Comparison of ENCODE assay signal across 8 cellular contexts in the genomic region with DNA sequence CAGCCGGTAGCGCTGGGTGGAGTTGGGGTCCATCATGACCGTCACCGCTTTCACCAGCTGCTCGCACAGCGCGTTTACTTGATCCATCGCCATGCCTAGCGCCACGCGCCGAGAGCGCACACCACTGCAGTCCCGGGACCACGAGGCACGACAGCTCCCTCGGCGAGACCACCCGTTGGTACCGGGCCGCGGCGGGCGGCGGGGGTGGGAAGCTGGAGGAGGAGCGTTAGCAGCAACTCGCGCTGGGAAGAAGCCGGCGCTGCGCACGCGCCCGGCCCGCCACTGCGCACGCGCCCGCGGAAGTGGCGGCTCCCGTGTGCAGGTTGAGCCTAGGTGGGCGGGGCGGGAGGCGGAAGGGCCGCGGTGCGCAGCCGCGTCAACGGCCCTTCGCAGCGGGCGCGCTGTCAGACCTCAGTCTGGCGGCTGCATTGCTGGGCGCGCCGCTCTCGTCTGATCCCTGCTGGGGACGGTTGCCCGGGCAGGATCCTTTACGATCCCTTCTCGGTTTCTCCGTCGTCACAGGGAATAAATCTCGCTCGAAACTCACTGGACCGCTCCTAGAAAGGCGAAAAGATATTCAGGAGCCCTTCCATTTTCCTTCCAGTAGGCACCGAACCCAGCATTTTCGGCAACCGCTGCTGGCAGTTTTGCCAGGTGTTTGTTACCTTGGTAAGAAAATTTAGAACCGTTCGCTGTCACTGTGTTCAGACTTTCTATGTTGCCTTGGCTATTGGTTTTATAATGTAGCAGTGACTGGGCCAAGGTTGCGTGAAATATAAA. TPM values are rescaled to one million over a fixed set of nuclear protein-coding genes. Genes with fewer than 3 reads are reported as not detected.
DNase-seq lines count a peak whose midpoint lies in the region; FAIRE-seq and TF ChIP-seq lines count a peak whose summit lies in the region.

A gene (plus strand): TSS at position 414 of the 780 bp plus-strand sequence. CDS start 6,135 bp downstream, outside the sequence.
A gene (minus strand): TSS at position 267 of the 780 bp plus-strand sequence. CDS start 174 bp downstream, at position 93.

- H3K36me3 ChIP-seq in neuronal stem cell (replicated peaks in 1 of 2; ENCODE audit: control insufficient read depth in 2 of 2, insufficient read depth in 2 of 2, low read length in 2 of 2) = peaks cover 16 to 49% of the 10 kb centered on the region in 2 donors
- peaks cover 15 to 18% (median 16%) of the 10 kb centered on the region in 5 donors for H3K36me3 ChIP-seq in subcutaneous abdominal adipose tissue (ENCODE audit: control insufficient read depth in 5 of 5, insufficient read depth in 5 of 5, low read length in 5 of 5)

- H2AK5ac ChIP-seq in neuronal stem cell (ENCODE audit: low read depth, low read length) = no peak within 1 kb of the TSS

- no peak within 1 kb of the TSS for H4K91ac ChIP-seq in neuronal stem cell (ENCODE audit: low read depth, low read length, poor library complexity)

- peak within 1 kb of the TSS; percentile 88 for H2BK5ac ChIP-seq in neuronal stem cell (ENCODE audit: low read length)

- no peaks in the 10 kb centered on the region for H3K27me3 ChIP-seq in neuronal stem cell (ENCODE audit: control insufficient read depth in 3 of 3, insufficient read depth in 3 of 3, low read depth in 1 of 3, low read length in 3 of 3)
- H3K27me3 ChIP-seq in subcutaneous abdominal adipose tissue (ENCODE audit: control insufficient read depth in 5 of 5, insufficient read depth in 4 of 5, low read length in 5 of 5) = no peaks in the 10 kb centered on the region

- H3K9me3 ChIP-seq in neuronal stem cell (replicated peaks in 1 of 2; ENCODE audit: control insufficient read depth in 2 of 2, insufficient read depth in 1 of 2, low read depth in 1 of 2, low read length in 2 of 2) = peaks cover 0 to 6% of the 10 kb centered on the region in 2 donors
- no peaks in the 10 kb centered on the region for H3K9me3 ChIP-seq in subcutaneous abdominal adipose tissue (ENCODE audit: control insufficient read depth in 5 of 5, low read length in 5 of 5)

- peak within 1 kb of the TSS; percentile 95 for H3K4me2 ChIP-seq in neuronal stem cell (ENCODE audit: insufficient read depth, low read length, poor library complexity, severe bottlenecking)

- in situ Hi-C loops in SK-MEL-5 (cut with HindIII; ENCODE audit: low pct_unique_long_range_greater_than_20kb, low sequenced_read_pairs) = no loop called here

- WGBS in neuronal stem cell (ENCODE audit: extremely low coverage in 2 of 2, insufficient read length in 2 of 2, insufficient replicate concordance in 1 of 2), 2 donors = no CpG with 5 or more reads among the region's 76 CpGs

- H2AFZ ChIP-seq in neuronal stem cell (ENCODE audit: low read length) = peak within 1 kb of the TSS; percentile 98

- peak within 1 kb of the TSS; percentile 99 for H3K4me3 ChIP-seq in HFF-Myc (replicated peaks; ENCODE audit: low read depth, low read length)
- H3K4me3 ChIP-seq in neuronal stem cell (ENCODE audit: low read length in 2 of 2) = peak within 1 kb of the TSS; percentile 98 to 99
- H3K4me3 ChIP-seq in subcutaneous abdominal adipose tissue (ENCODE audit: low read depth in 1 of 5, low read length in 5 of 5) = peak within 1 kb of the TSS; percentile 96 to 100 (median 99)

- peak within 1 kb of the TSS; percentile 79 for H3K14ac ChIP-seq in neuronal stem cell (ENCODE audit: low read length)

- H3K9ac ChIP-seq in neuronal stem cell (ENCODE audit: low read depth, low read length, poor library complexity) (peak within 1 kb of the TSS; percentile 98), subcutaneous abdominal adipose tissue (ENCODE audit: low read length in 5 of 5) (peak within 1 kb of the TSS; percentile 87 to 95 (median 94))

- FAIRE-seq in frontal cortex (lab: Jason Lieb, UNC) = no peak

- H3K18ac ChIP-seq in neuronal stem cell (ENCODE audit: low read length) = peak within 1 kb of the TSS; percentile 99

- H2BK120ac ChIP-seq in neuronal stem cell (ENCODE audit: low read depth, low read length) = no peak within 1 kb of the TSS

- H3K4me1 ChIP-seq in neuronal stem cell (ENCODE audit: control insufficient read depth in 2 of 2, insufficient read depth in 1 of 2, low read depth in 1 of 2, low read length in 2 of 2) = peaks cover 3 to 4% of the 10 kb centered on the region in 2 donors
- H3K4me1 ChIP-seq in subcutaneous abdominal adipose tissue (ENCODE audit: control insufficient read depth in 5 of 5, insufficient read depth in 5 of 5, low read length in 5 of 5) = peaks cover 0 to 30% (median 23%) of the 10 kb centered on the region in 5 donors

- no peak for TF ChIP-seq CTCF in HFF-Myc (IDR thresholded peaks at IDR 0.05; ENCODE audit: low read depth, low read length, missing control alignments)

- H3K23ac ChIP-seq in neuronal stem cell (ENCODE audit: low read depth, low read length, poor library complexity) = peak within 1 kb of the TSS; percentile 94

- H4K8ac ChIP-seq in neuronal stem cell (ENCODE audit: low read depth, low read length) = no peak within 1 kb of the TSS

- no peak within 1 kb of the TSS for H3K4ac ChIP-seq in neuronal stem cell (ENCODE audit: low read length)

- DNase-seq in GM04504 (ENCODE audit: low read depth) = peak; percentile 85
- peak; percentile 61 for DNase-seq in HFF-Myc (ENCODE audit: extremely low read depth, low read depth)
- DNase-seq in NAMALWA (ENCODE audit: low spot score) = peak; percentile 94
- DNase-seq in SK-MEL-5 (ENCODE audit: low read depth, low spot score) = peak; percentile 91
- DNase-seq in activated naive CD4-positive, alpha-beta T cell treated with Interleukin-2 at 50 U/mL for 16 hours = peak; percentile 93
- peak; percentile 95 for DNase-seq in frontal cortex (ENCODE audit: low spot score in 2 of 2)
- DNase-seq in neuronal stem cell (ENCODE audit: low spot score) = peak; percentile 91

- peak within 1 kb of the TSS; percentile 46 for H2BK15ac ChIP-seq in neuronal stem cell (ENCODE audit: low read length)

- peaks cover 3% of the 10 kb centered on the region for H3K79me1 ChIP-seq in neuronal stem cell (ENCODE audit: low read depth, low read length)

- peak within 1 kb of the TSS; percentile 67 for H3K27ac ChIP-seq in neuronal stem cell (replicated peaks; ENCODE audit: low read length)
- peak within 1 kb of the TSS; percentile 80 for H3K27ac ChIP-seq in subcutaneous abdominal adipose tissue (ENCODE audit: low read depth, low read length)

- no peak within 1 kb of the TSS for H2BK12ac ChIP-seq in neuronal stem cell (ENCODE audit: low read length)

RNA-seq across cellular contexts. Expression of the first gene that starts in this region (rescaled TPM):
- total RNA-seq in SK-MEL-5 (2014; rRNA removed; shearing (Covaris generic)) = 7.2 and 8.7 TPM in 2 replicates
- polyA plus RNA-seq in SK-MEL-5 (2015; cell fraction: cytosol; rRNA removed) = 8.1 and 9.8 TPM in 2 replicates
- 7.9 and 10.9 TPM in 2 replicates for polyA plus RNA-seq in SK-MEL-5 (2015; cell fraction: nucleus; rRNA removed)
- total RNA-seq in frontal cortex = 10.2 TPM
- 6.3 TPM for polyA plus RNA-seq in neuronal stem cell (2013, experiment 1 of 2)
- polyA plus RNA-seq in neuronal stem cell (2013, experiment 2 of 2) = 6.4 TPM

RNA-seq across cellular contexts. Expression of the second gene that starts in this region (rescaled TPM):
- total RNA-seq in SK-MEL-5 (2014; rRNA removed; shearing (Covaris generic)) = 51.4 and 55.3 TPM in 2 replicates
- polyA plus RNA-seq in SK-MEL-5 (2015; cell fraction: cytosol; rRNA removed) = 51.3 and 52.7 TPM in 2 replicates
- 76.8 and 110 TPM in 2 replicates for polyA plus RNA-seq in SK-MEL-5 (2015; cell fraction: nucleus; rRNA removed)
- total RNA-seq in frontal cortex = 55.0 TPM
- 32.1 TPM for polyA plus RNA-seq in neuronal stem cell (2013, experiment 1 of 2)
- 32.5 TPM for polyA plus RNA-seq in neuronal stem cell (2013, experiment 2 of 2)

Comparison
In these comparisons a context has a peak if more than half of its experiments do, and no peak if none do; other contexts are left out.
1. Peak in every context shown above with its lines: DNase-seq, H3K4me3 ChIP-seq and H3K27ac ChIP-seq.